ENCODE assay signal across 2 cellular contexts in genomic region chr6:133951881-133952814, GRCh38.
A peak's percentile ranks its signal among the peaks of the same experiment; 100 is the strongest.
TF ChIP-seq lines count a peak whose summit lies in the region.

No MANE protein-coding gene starts in this region.

TF ChIP-seq in HEK293, 187 proteins besides CTCF, POLR2A, EP300 and RAD21 (continued from another document and continues in another):
- peak; percentile 62 for TF ChIP-seq KLF17 (tag by site-specific recombination; IDR thresholded peaks at IDR 0.05)
- 0 out of 2 replicates have a peak, but pooled peaks have one; percentile 49 for TF ChIP-seq ZNF391 (tag by site-specific recombination; IDR thresholded peaks at IDR 0.05; ENCODE audit: borderline replicate concordance, low read depth)
- peak; percentile 42; the same call in 1 of the 2 replicates for TF ChIP-seq ZFP69B (tag by site-specific recombination; IDR thresholded peaks at IDR 0.05)
- no peak for TF ChIP-seq HOXD13 (CRISPR knock-in tag; IDR thresholded peaks at IDR 0.05; ENCODE audit: borderline replicate concordance)
- peak; percentile 97 for TF ChIP-seq ZNF423 (tag by site-specific recombination; IDR thresholded peaks at IDR 0.05)
- TF ChIP-seq FEZF1 (tag by site-specific recombination; IDR thresholded peaks at IDR 0.05), result no peak
- TF ChIP-seq ZNF23 (tag by site-specific recombination; IDR thresholded peaks at IDR 0.05; ENCODE audit: borderline replicate concordance), result no peak
- 0 out of 2 replicates have a peak, but pooled peaks have one; percentile 29 for TF ChIP-seq ZSCAN5A (tag by site-specific recombination; IDR thresholded peaks at IDR 0.05)
- TF ChIP-seq, protein P1, sequence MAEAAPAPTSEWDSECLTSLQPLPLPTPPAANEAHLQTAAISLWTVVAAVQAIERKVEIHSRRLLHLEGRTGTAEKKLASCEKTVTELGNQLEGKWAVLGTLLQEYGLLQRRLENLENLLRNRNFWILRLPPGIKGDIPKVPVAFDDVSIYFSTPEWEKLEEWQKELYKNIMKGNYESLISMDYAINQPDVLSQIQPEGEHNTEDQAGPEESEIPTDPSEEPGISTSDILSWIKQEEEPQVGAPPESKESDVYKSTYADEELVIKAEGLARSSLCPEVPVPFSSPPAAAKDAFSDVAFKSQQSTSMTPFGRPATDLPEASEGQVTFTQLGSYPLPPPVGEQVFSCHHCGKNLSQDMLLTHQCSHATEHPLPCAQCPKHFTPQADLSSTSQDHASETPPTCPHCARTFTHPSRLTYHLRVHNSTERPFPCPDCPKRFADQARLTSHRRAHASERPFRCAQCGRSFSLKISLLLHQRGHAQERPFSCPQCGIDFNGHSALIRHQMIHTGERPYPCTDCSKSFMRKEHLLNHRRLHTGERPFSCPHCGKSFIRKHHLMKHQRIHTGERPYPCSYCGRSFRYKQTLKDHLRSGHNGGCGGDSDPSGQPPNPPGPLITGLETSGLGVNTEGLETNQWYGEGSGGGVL (tag by site-specific recombination; IDR thresholded peaks at IDR 0.05), result no peak
- peak; percentile 99 for TF ChIP-seq ZXDB (tag by site-specific recombination; IDR thresholded peaks at IDR 0.05)
- no peak for TF ChIP-seq ZNF747 (tag by site-specific recombination; IDR thresholded peaks at IDR 0.05)
- peak; percentile 83 for TF ChIP-seq ZIC2 (tag by site-specific recombination; IDR thresholded peaks at IDR 0.05)
- TF ChIP-seq, protein P2, sequence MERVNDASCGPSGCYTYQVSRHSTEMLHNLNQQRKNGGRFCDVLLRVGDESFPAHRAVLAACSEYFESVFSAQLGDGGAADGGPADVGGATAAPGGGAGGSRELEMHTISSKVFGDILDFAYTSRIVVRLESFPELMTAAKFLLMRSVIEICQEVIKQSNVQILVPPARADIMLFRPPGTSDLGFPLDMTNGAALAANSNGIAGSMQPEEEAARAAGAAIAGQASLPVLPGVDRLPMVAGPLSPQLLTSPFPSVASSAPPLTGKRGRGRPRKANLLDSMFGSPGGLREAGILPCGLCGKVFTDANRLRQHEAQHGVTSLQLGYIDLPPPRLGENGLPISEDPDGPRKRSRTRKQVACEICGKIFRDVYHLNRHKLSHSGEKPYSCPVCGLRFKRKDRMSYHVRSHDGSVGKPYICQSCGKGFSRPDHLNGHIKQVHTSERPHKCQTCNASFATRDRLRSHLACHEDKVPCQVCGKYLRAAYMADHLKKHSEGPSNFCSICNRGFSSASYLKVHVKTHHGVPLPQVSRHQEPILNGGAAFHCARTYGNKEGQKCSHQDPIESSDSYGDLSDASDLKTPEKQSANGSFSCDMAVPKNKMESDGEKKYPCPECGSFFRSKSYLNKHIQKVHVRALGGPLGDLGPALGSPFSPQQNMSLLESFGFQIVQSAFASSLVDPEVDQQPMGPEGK (tag by site-specific recombination; IDR thresholded peaks at IDR 0.05), result peak; percentile 83
- no peak for TF ChIP-seq KLF10 (tag by site-specific recombination; IDR thresholded peaks at IDR 0.05)
- peak; percentile 32; the same call in 1 of the 2 replicates for TF ChIP-seq ZNF362 (tag by site-specific recombination; IDR thresholded peaks at IDR 0.05)
- TF ChIP-seq WT1 (tag by site-specific recombination; IDR thresholded peaks at IDR 0.05), result peak; percentile 41
- peak; percentile 95 for TF ChIP-seq IKZF3 (tag by site-specific recombination; IDR thresholded peaks at IDR 0.05)
- TF ChIP-seq KLF1 (tag by site-specific recombination; IDR thresholded peaks at IDR 0.05), result peak; percentile 52
- no peak for TF ChIP-seq ZNF529 (tag by site-specific recombination; IDR thresholded peaks at IDR 0.05; ENCODE audit: insufficient replicate concordance)
- peak; percentile 11; the same call in 1 of the 2 replicates for TF ChIP-seq SP7 (tag by site-specific recombination; IDR thresholded peaks at IDR 0.05)
- TF ChIP-seq ZNF629 (tag by site-specific recombination; IDR thresholded peaks at IDR 0.05), result no peak
- TF ChIP-seq SP2 (tag by site-specific recombination; IDR thresholded peaks at IDR 0.05), result peak; percentile 83
- peak; percentile 37 for TF ChIP-seq EGR2 (tag by site-specific recombination; IDR thresholded peaks at IDR 0.05; ENCODE audit: low read depth)
- no peak for TF ChIP-seq ZNF626 (tag by site-specific recombination; IDR thresholded peaks at IDR 0.05)
- no peak for TF ChIP-seq ZNF560 (tag by site-specific recombination; IDR thresholded peaks at IDR 0.05; ENCODE audit: borderline replicate concordance)

TF ChIP-seq in GM12878, 131 proteins besides CTCF, POLR2A, EP300 and RAD21 (continued from another document and continues in another):
- TF ChIP-seq IRF5 (IDR thresholded peaks at IDR 0.05; ENCODE audit: borderline replicate concordance), result no peak
- no peak for TF ChIP-seq IRF3 (IDR thresholded peaks at IDR 0.05)
- peak; percentile 44 for TF ChIP-seq POLR2AphosphoS5 (IDR thresholded peaks at IDR 0.05; ENCODE audit: low read length)
- TF ChIP-seq TBL1XR1 (IDR thresholded peaks at IDR 0.05; ENCODE audit: low read depth, low read length), result no peak
- peak; percentile 46 to 72 for TF ChIP-seq IKZF2 (IDR thresholded peaks at IDR 0.05)
- no peak for TF ChIP-seq CHD4 (IDR thresholded peaks at IDR 0.05)
- TF ChIP-seq SREBF1 (IDR thresholded peaks at IDR 0.05; ENCODE audit: low read length), result no peak
- TF ChIP-seq SMAD5 (IDR thresholded peaks at IDR 0.05; ENCODE audit: low read depth), result peak; percentile 69; the same call in 1 of the 2 replicates
- TF ChIP-seq TCF3 (IDR thresholded peaks at IDR 0.05; ENCODE audit: borderline replicate concordance, insufficient read depth, low read depth, low read length), result no peak
- TF ChIP-seq, protein P3, sequence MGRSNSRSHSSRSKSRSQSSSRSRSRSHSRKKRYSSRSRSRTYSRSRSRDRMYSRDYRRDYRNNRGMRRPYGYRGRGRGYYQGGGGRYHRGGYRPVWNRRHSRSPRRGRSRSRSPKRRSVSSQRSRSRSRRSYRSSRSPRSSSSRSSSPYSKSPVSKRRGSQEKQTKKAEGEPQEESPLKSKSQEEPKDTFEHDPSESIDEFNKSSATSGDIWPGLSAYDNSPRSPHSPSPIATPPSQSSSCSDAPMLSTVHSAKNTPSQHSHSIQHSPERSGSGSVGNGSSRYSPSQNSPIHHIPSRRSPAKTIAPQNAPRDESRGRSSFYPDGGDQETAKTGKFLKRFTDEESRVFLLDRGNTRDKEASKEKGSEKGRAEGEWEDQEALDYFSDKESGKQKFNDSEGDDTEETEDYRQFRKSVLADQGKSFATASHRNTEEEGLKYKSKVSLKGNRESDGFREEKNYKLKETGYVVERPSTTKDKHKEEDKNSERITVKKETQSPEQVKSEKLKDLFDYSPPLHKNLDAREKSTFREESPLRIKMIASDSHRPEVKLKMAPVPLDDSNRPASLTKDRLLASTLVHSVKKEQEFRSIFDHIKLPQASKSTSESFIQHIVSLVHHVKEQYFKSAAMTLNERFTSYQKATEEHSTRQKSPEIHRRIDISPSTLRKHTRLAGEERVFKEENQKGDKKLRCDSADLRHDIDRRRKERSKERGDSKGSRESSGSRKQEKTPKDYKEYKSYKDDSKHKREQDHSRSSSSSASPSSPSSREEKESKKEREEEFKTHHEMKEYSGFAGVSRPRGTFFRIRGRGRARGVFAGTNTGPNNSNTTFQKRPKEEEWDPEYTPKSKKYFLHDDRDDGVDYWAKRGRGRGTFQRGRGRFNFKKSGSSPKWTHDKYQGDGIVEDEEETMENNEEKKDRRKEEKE (IDR thresholded peaks at IDR 0.05), result no peak
- no peak for TF ChIP-seq PKNOX1 (IDR thresholded peaks at IDR 0.05)
- no peak for TF ChIP-seq SIN3A (IDR thresholded peaks at IDR 0.05; ENCODE audit: low read depth, low read length)
- TF ChIP-seq NBN (IDR thresholded peaks at IDR 0.05), result no peak
- TF ChIP-seq POU2F2 (IDR thresholded peaks at IDR 0.05; ENCODE audit: borderline replicate concordance, low read depth, low read length), result no peak
- TF ChIP-seq BACH1 (IDR thresholded peaks at IDR 0.05; ENCODE audit: borderline replicate concordance), result peak; percentile 92
- TF ChIP-seq HDAC2 (IDR thresholded peaks at IDR 0.05), result no peak
- no peak for TF ChIP-seq SREBF2 (IDR thresholded peaks at IDR 0.05; ENCODE audit: low read length)
- peak; percentile 57; the same call in 1 of the 2 replicates for TF ChIP-seq LARP7 (IDR thresholded peaks at IDR 0.05)
- TF ChIP-seq, protein P4, sequence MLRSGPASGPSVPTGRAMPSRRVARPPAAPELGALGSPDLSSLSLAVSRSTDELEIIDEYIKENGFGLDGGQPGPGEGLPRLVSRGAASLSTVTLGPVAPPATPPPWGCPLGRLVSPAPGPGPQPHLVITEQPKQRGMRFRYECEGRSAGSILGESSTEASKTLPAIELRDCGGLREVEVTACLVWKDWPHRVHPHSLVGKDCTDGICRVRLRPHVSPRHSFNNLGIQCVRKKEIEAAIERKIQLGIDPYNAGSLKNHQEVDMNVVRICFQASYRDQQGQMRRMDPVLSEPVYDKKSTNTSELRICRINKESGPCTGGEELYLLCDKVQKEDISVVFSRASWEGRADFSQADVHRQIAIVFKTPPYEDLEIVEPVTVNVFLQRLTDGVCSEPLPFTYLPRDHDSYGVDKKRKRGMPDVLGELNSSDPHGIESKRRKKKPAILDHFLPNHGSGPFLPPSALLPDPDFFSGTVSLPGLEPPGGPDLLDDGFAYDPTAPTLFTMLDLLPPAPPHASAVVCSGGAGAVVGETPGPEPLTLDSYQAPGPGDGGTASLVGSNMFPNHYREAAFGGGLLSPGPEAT (IDR thresholded peaks at IDR 0.05; ENCODE audit: low read depth), result no peak
- no peak for TF ChIP-seq NFIC (IDR thresholded peaks at IDR 0.05; ENCODE audit: low read depth, low read length)
- TF ChIP-seq CHD2 (IDR thresholded peaks at IDR 0.05; ENCODE audit: borderline replicate concordance, low read depth, low read length), result no peak; the same call in 1 of the 2 replicates
- TF ChIP-seq CREM (IDR thresholded peaks at IDR 0.05; ENCODE audit: low read depth), result peak; percentile 31; the same call in 1 of the 2 replicates
- TF ChIP-seq ZNF384 (IDR thresholded peaks at IDR 0.05; ENCODE audit: borderline replicate concordance, low read depth, low read length), result peak; percentile 87
- no peak for TF ChIP-seq ATF7 (IDR thresholded peaks at IDR 0.05; ENCODE audit: low read depth)
- TF ChIP-seq DPF2 (IDR thresholded peaks at IDR 0.05), result peak; percentile 52
- no peak for TF ChIP-seq ELK1 (IDR thresholded peaks at IDR 0.05; ENCODE audit: low read depth, low read length)
- peak; percentile 67 for TF ChIP-seq NR2F1 (conservative IDR thresholded peaks at IDR 0.05)
- TF ChIP-seq HCFC1 (IDR thresholded peaks at IDR 0.05; ENCODE audit: low read length), result no peak
- peak in 1 of 2 experiments; percentile 7; a peak in 1 of 4 replicates for TF ChIP-seq SRF (IDR thresholded peaks at IDR 0.05; ENCODE audit: low read depth in 2 of 2, low read length in 2 of 2)
- TF ChIP-seq SIX5 (IDR thresholded peaks at IDR 0.05; ENCODE audit: low read depth, low read length, severe bottlenecking), result no peak
- no peak for TF ChIP-seq JUNB (IDR thresholded peaks at IDR 0.05)
- no peak for TF ChIP-seq NFXL1 (IDR thresholded peaks at IDR 0.05; ENCODE audit: borderline replicate concordance)
- no peak for TF ChIP-seq ZSCAN29 (IDR thresholded peaks at IDR 0.05)
- TF ChIP-seq ASH2L (IDR thresholded peaks at IDR 0.05; ENCODE audit: borderline replicate concordance, low read depth), result no peak
- no peak for TF ChIP-seq CBX5 (IDR thresholded peaks at IDR 0.05; ENCODE audit: low read depth)
- no peak for TF ChIP-seq ZNF274 (IDR thresholded peaks at IDR 0.05; ENCODE audit: insufficient read depth, insufficient read length)
- peak; percentile 92; the same call in 1 of the 2 replicates for TF ChIP-seq ZBED1 (IDR thresholded peaks at IDR 0.05; ENCODE audit: borderline replicate concordance)
- TF ChIP-seq GATAD2B (conservative IDR thresholded peaks at IDR 0.05; ENCODE audit: low read depth), result peak; percentile 91; the same call in 1 of the 2 replicates
- TF ChIP-seq SPI1 (IDR thresholded peaks at IDR 0.05; ENCODE audit: borderline replicate concordance, insufficient read depth, low read depth, low read length), result peak; percentile 15; the same call in 1 of the 2 replicates
- no peak for TF ChIP-seq HDGF (IDR thresholded peaks at IDR 0.05)
